ENCODE assay signal across 10 cellular contexts in genomic region chr1:231628207-231628876, GRCh38. TPM values are rescaled to one million over a fixed set of nuclear protein-coding genes. Genes with fewer than 3 reads are reported as not detected.
A peak's percentile ranks its signal among the peaks of the same experiment; 100 is the strongest.
DNase-seq lines count a peak whose midpoint lies in the region; ATAC-seq and TF ChIP-seq lines count a peak whose summit lies in the region.
"Had no signal": no experiment of that assay in that cellular context is flagged by ENCODE, and none has a peak within 500 bp of the region (broad histone marks: within the 10 kb centered on the region; RNA-seq: fewer than 3 reads in every experiment).

No MANE protein-coding gene starts in this region.

- H4K20me1 ChIP-seq in OCI-LY7 (ENCODE audit: insufficient read depth, low read length), result no peaks in the 10 kb centered on the region

- peak overlapping the region; percentile 76 to 92 (median 85) for H3K27ac Mint-ChIP-seq in CD14-positive monocyte
- H3K27ac Mint-ChIP-seq in activated naive CD4-positive, alpha-beta T cell treated with anti-CD3 and anti-CD28 coated beads, Interleukin-2, amount 10 ng/mL, durations not matched to agents 7 days and 5 days, result peak overlapping the region; percentile 88

- H3K27me3 Mint-ChIP-seq in CD14-positive monocyte (ENCODE audit: low read depth in 3 of 3), result peaks cover 0 to 4% (median 0%) of the 10 kb centered on the region in 3 donors
- peaks cover 16% of the 10 kb centered on the region for H3K27me3 Mint-ChIP-seq in activated naive CD4-positive, alpha-beta T cell treated with anti-CD3 and anti-CD28 coated beads, Interleukin-2, amount 10 ng/mL, durations not matched to agents 7 days and 5 days

- DNase-seq in CD14-positive monocyte (ENCODE audit: low spot score), result no peak
- DNase-seq in NCI-H2227 treated with DMSO at 0.1 percent for 48 hours (lab: John Stamatoyannopoulos, UW), result peak; percentile 65
- DNase-seq in activated naive CD4-positive, alpha-beta T cell treated with anti-CD3 and anti-CD28 coated beads, Interleukin-2, amount 10 ng/mL, durations not matched to agents 7 days and 5 days, result peak; percentile 37
- peak; percentile 53 for DNase-seq in omental fat pad (ENCODE audit: low spot score)
- DNase-seq in OCI-LY7 (ENCODE audit: low spot score), result no peak
- DNase-seq in NCI-H510A treated with DMSO at 0.1 percent for 48 hours (lab: John Stamatoyannopoulos, UW), result no peak
- DNase-seq in HPDE6-E6E7 (ENCODE audit: extremely low spot score), result no peak

- H3K4me2 ChIP-seq in OCI-LY7 (ENCODE audit: low read length), result no peak overlapping the region

- H2AFZ ChIP-seq in OCI-LY7 (ENCODE audit: low read length), result no peak overlapping the region

- H3K9me2 ChIP-seq in OCI-LY7 (ENCODE audit: insufficient read depth, low read length), result no peaks in the 10 kb centered on the region

- no peaks in the 10 kb centered on the region for H3K4me1 ChIP-seq in OCI-LY7 (ENCODE audit: insufficient read depth, low read length, poor library complexity, severe bottlenecking)

- ATAC-seq in omental fat pad (ENCODE audit: low FRiP score) (no peak), GM18511 (IDR thresholded peaks at IDR 0.05; ENCODE audit: unreplicated experiment) (no peak)

- intact Hi-C loops in CD14-positive monocyte (cut with micrococcal nuclease), result no loop called here
- intact Hi-C loops in OCI-LY7 (cut with micrococcal nuclease; ENCODE audit: unreplicated experiment), result no loop called here

- no peak for TF ChIP-seq CTCF in CD14-positive monocyte (IDR thresholded peaks at IDR 0.05)
- no peak for TF ChIP-seq CTCF in omental fat pad (IDR thresholded peaks at IDR 0.05)
- no peak for TF ChIP-seq CTCF in OCI-LY7 (conservative IDR thresholded peaks at IDR 0.05; ENCODE audit: low read length)

- no peaks in the 10 kb centered on the region for H3K9me3 Mint-ChIP-seq in CD14-positive monocyte
- no peaks in the 10 kb centered on the region for H3K9me3 Mint-ChIP-seq in activated naive CD4-positive, alpha-beta T cell treated with anti-CD3 and anti-CD28 coated beads, Interleukin-2, amount 10 ng/mL, durations not matched to agents 7 days and 5 days

- CTCF ChIA-PET in activated naive CD4-positive, alpha-beta T cell treated with anti-CD3 and anti-CD28 coated beads, Interleukin-2, amount 10 ng/mL, durations not matched to agents 7 days and 5 days (lab: Charles Lee), result no interaction called here
- CTCF ChIA-PET in OCI-LY7 (lab: Charles Lee; ENCODE audit: unreplicated experiment), result no interaction called here

- no TSS peak for BruUV-seq in OCI-LY7 (replicated peaks; lab: Mats Ljungman, UMichigan)

- no peaks in the 10 kb centered on the region for H3K79me2 ChIP-seq in OCI-LY7 (ENCODE audit: insufficient read depth, low read depth, low read length)

- H3K4me3 Mint-ChIP-seq in CD14-positive monocyte, result no peak overlapping the region
- H3K4me3 Mint-ChIP-seq in activated naive CD4-positive, alpha-beta T cell treated with anti-CD3 and anti-CD28 coated beads, Interleukin-2, amount 10 ng/mL, durations not matched to agents 7 days and 5 days, result peak overlapping the region; percentile 85

- no peaks in the 10 kb centered on the region for H3K36me3 ChIP-seq in OCI-LY7 (ENCODE audit: insufficient read depth, low read length)

- H3K36me3 Mint-ChIP-seq in CD14-positive monocyte, result peaks cover 9 to 22% of the 10 kb centered on the region in 2 donors
- peaks cover 9% of the 10 kb centered on the region for H3K36me3 Mint-ChIP-seq in activated naive CD4-positive, alpha-beta T cell treated with anti-CD3 and anti-CD28 coated beads, Interleukin-2, amount 10 ng/mL, durations not matched to agents 7 days and 5 days

- POLR2A ChIA-PET in OCI-LY7 (lab: Charles Lee), result no interaction called here

- peaks cover 39% of the 10 kb centered on the region for H3K4me1 Mint-ChIP-seq in CD14-positive monocyte
- H3K4me1 Mint-ChIP-seq in activated naive CD4-positive, alpha-beta T cell treated with anti-CD3 and anti-CD28 coated beads, Interleukin-2, amount 10 ng/mL, durations not matched to agents 7 days and 5 days, result peaks cover 39% of the 10 kb centered on the region

- H3K27ac ChIP-seq in OCI-LY7 (ENCODE audit: low read depth, low read length, poor library complexity, severe bottlenecking), result no peak overlapping the region
- H3K27ac ChIP-seq: VCaP had no signal

- H3K4me3 ChIP-seq in OCI-LY7 (ENCODE audit: low read depth, low read length, poor library complexity, severe bottlenecking), result no peak overlapping the region
- H3K4me3 ChIP-seq: lung had no signal

- no peaks in the 10 kb centered on the region for H3K9me3 ChIP-seq in OCI-LY7 (ENCODE audit: low read length)

RNA-seq across cellular contexts. Expression of gene DISC1, which starts 1.8 kb away (rescaled TPM):
- polyA plus RNA-seq in CD14-positive monocyte, result 1 to 10 TPM; 5.5 to 5.8 TPM
- 10 to 100 TPM in 3 of 4 donors, 1 to 10 TPM in 1; 9.6 to 27.9 (median 13.0) TPM for total RNA-seq in omental fat pad
- total RNA-seq in OCI-LY7 (2014; rRNA removed; shearing (Covaris generic)), result not detected in 2 replicates
- 0.91 and 1.4 TPM in 2 replicates for total RNA-seq in OCI-LY7 (2022)

Comparison
In these comparisons a context has a peak if more than half of its experiments do, and no peak if none do; other contexts are left out.
1. DNase-seq: peak in NCI-H2227 treated with DMSO at 0.1 percent for 48 hours (single experiment), activated naive CD4-positive, alpha-beta T cell treated with anti-CD3 and anti-CD28 coated beads, Interleukin-2, amount 10 ng/mL, durations not matched to agents 7 days and 5 days (single experiment) and omental fat pad (single experiment); none in CD14-positive monocyte (single experiment), OCI-LY7 (single experiment), NCI-H510A treated with DMSO at 0.1 percent for 48 hours (single experiment) and HPDE6-E6E7 (single experiment).
2. RNA of gene DISC1, which starts 1.8 kb away (total RNA-seq): 9.6 to 27.9 TPM in omental fat pad; 0.91 to 1.4 TPM in OCI-LY7; every median in the first group is over 4 times any median in the second.